ENCODE assay signal across 10 cellular contexts in genomic region chr1:30748699-30749401, GRCh38. TPM values are rescaled to one million over a fixed set of nuclear protein-coding genes. Genes with fewer than 3 reads are reported as not detected.
DNase-seq lines count a peak whose midpoint lies in the region; ATAC-seq and TF ChIP-seq lines count a peak whose summit lies in the region.
"Had no signal": no experiment of that assay in that cellular context is flagged by ENCODE, and none has a peak within 500 bp of the region (broad histone marks: within the 10 kb centered on the region; RNA-seq: fewer than 3 reads in every experiment).

No MANE protein-coding gene starts in this region.

- H3K79me2 ChIP-seq in KMS-11 (ENCODE audit: insufficient read depth, low read depth) = peaks cover under 1% of the 10 kb centered on the region; the same call in 1 of the 2 replicates

- H3K9me3 Mint-ChIP-seq in CD4-positive, alpha-beta memory T cell = peaks cover 0 to 7% (median 0%) of the 10 kb centered on the region in 8 donors
- H3K9me3 Mint-ChIP-seq in activated naive CD8-positive, alpha-beta T cell treated with anti-CD3 and anti-CD28 coated beads for 36 hours = no peaks in the 10 kb centered on the region

- no peak overlapping the region for H3K9ac ChIP-seq in KMS-11

- peak overlapping the region; percentile 95 to 99 (median 98) for H3K27ac Mint-ChIP-seq in CD4-positive, alpha-beta memory T cell
- peak overlapping the region; percentile 98 for H3K27ac Mint-ChIP-seq in activated naive CD8-positive, alpha-beta T cell treated with anti-CD3 and anti-CD28 coated beads for 36 hours

- H3K4me3 ChIP-seq in CD4-positive, alpha-beta memory T cell (ENCODE audit: low read length in 2 of 2) = peak overlapping the region; percentile 36 to 39
- H3K4me3 ChIP-seq in KMS-11 (IDR thresholded peaks at IDR 0.05; ENCODE audit: insufficient read depth, low read depth, low read length) (no peak overlapping the region), muscle layer of duodenum (ENCODE audit: low read depth in 1 of 2, low read length in 2 of 2) (no peak overlapping the region), coronary artery (no peak overlapping the region)

- DNase-seq in CD4-positive, alpha-beta memory T cell = peak in 2 of 5 donors; percentile 54 to 70
- peak; percentile 59 for DNase-seq in activated naive CD8-positive, alpha-beta T cell treated with anti-CD3 and anti-CD28 coated beads for 36 hours
- DNase-seq in coronary artery (ENCODE audit: low spot score) = no peak
- no peak for DNase-seq in NCI-H1092 (lab: John Stamatoyannopoulos, UW)
- DNase-seq in islet precursor cell = no peak
- DNase-seq: activated CD4-positive, CD25-positive, alpha-beta regulatory T cell treated with anti-CD3 and anti-CD28 coated beads, Interleukin-2, amount 50 U/mL, for 72 hours had no signal

- TF ChIP-seq CTCF in KMS-11 (conservative IDR thresholded peaks at IDR 0.05; ENCODE audit: low read depth, low read length) = no peak
- TF ChIP-seq CTCF in coronary artery (IDR thresholded peaks at IDR 0.05) = no peak

- H3K4me1 Mint-ChIP-seq in CD4-positive, alpha-beta memory T cell = peaks cover 72 to 100% (median 93%) of the 10 kb centered on the region in 4 donors
- H3K4me1 Mint-ChIP-seq in activated naive CD8-positive, alpha-beta T cell treated with anti-CD3 and anti-CD28 coated beads for 36 hours = peaks cover 98% of the 10 kb centered on the region

- H3K27ac ChIP-seq in CD4-positive, alpha-beta memory T cell (ENCODE audit: low read depth, low read length) = peak overlapping the region; percentile 92
- H3K27ac ChIP-seq in KMS-11 = peak overlapping the region; percentile 26; the same call in 1 of the 2 replicates
- H3K27ac ChIP-seq in muscle layer of duodenum (ENCODE audit: low read length) = peak overlapping the region; percentile 23
- H3K27ac ChIP-seq in coronary artery = peak overlapping the region in 1 of 2 donors; percentile 49

- H3K4me1 ChIP-seq in CD4-positive, alpha-beta memory T cell (ENCODE audit: insufficient read depth, low read length) = peaks cover 100% of the 10 kb centered on the region
- H3K4me1 ChIP-seq in KMS-11 (ENCODE audit: low read depth, poor library complexity, severe bottlenecking) = peaks cover 70% of the 10 kb centered on the region
- peaks cover 5 to 18% of the 10 kb centered on the region in 2 donors for H3K4me1 ChIP-seq in muscle layer of duodenum (ENCODE audit: control insufficient read depth in 1 of 2, insufficient read depth in 2 of 2, low read length in 2 of 2)

- H3K4me3 Mint-ChIP-seq in CD4-positive, alpha-beta memory T cell = peak overlapping the region; percentile 85 to 98 (median 88)
- H3K4me3 Mint-ChIP-seq in activated naive CD8-positive, alpha-beta T cell treated with anti-CD3 and anti-CD28 coated beads for 36 hours = peak overlapping the region; percentile 81

- intact Hi-C loops in CD4-positive, alpha-beta memory T cell (cut with micrococcal nuclease) = no loop called here

- peaks cover 11% of the 10 kb centered on the region for H3K36me3 ChIP-seq in CD4-positive, alpha-beta memory T cell (ENCODE audit: insufficient read depth, low read length)
- H3K36me3 ChIP-seq in KMS-11 (ENCODE audit: insufficient read depth) (no peaks in the 10 kb centered on the region), muscle layer of duodenum (ENCODE audit: control insufficient read depth in 1 of 2, insufficient read depth in 2 of 2, low read length in 2 of 2) (no peaks in the 10 kb centered on the region)

- POLR2A ChIA-PET in CD4-positive, alpha-beta memory T cell (lab: Charles Lee; ENCODE audit: partially characterized antibody) = interaction anchor here (1.1 to 37.5 kb wide), 3 partner anchors 7 to 31 kb away, joined by 4 to 1160 read pairs (median 1160); partner anchors contain the start of genes LAPTM5 and MATN1

- H4K20me1 ChIP-seq in KMS-11 (ENCODE audit: insufficient read depth) = no peaks in the 10 kb centered on the region

- peaks cover 25 to 61% of the 10 kb centered on the region in 2 donors for H3K36me3 Mint-ChIP-seq in CD4-positive, alpha-beta memory T cell
- H3K36me3 Mint-ChIP-seq in activated naive CD8-positive, alpha-beta T cell treated with anti-CD3 and anti-CD28 coated beads for 36 hours = peaks cover 53% of the 10 kb centered on the region

- CTCF ChIA-PET in CD4-positive, alpha-beta memory T cell (lab: Charles Lee; ENCODE audit: partially characterized antibody) = interaction anchor here (1.1 to 18.5 kb wide), 7 partner anchors 8 to 33 kb away, joined by 3 to 270 read pairs (median 9); partner anchors contain the start of gene LAPTM5

- no peaks in the 10 kb centered on the region for H3K9me3 ChIP-seq in CD4-positive, alpha-beta memory T cell (ENCODE audit: control insufficient read depth in 1 of 2, low read length in 2 of 2)
- H3K9me3 ChIP-seq in muscle layer of duodenum (ENCODE audit: control insufficient read depth in 1 of 2, low read length in 2 of 2) = no peaks in the 10 kb centered on the region

- no peaks in the 10 kb centered on the region for H3K27me3 Mint-ChIP-seq in CD4-positive, alpha-beta memory T cell
- no peaks in the 10 kb centered on the region for H3K27me3 Mint-ChIP-seq in activated naive CD8-positive, alpha-beta T cell treated with anti-CD3 and anti-CD28 coated beads for 36 hours

- no peak overlapping the region for H2AFZ ChIP-seq in KMS-11 (ENCODE audit: low read depth)

- peak overlapping the region; percentile 21; the same call in 1 of the 2 replicates for H3K4me2 ChIP-seq in KMS-11

- H3K27me3 ChIP-seq in CD4-positive, alpha-beta memory T cell (ENCODE audit: insufficient read depth, low read length) = no peaks in the 10 kb centered on the region
- H3K27me3 ChIP-seq in KMS-11 (ENCODE audit: insufficient read depth, low read depth) (no peaks in the 10 kb centered on the region; the same call in 1 of the 2 replicates), muscle layer of duodenum (ENCODE audit: low read depth, low read length) (no peaks in the 10 kb centered on the region)

- no peak for ATAC-seq in HG03457 (IDR thresholded peaks at IDR 0.05; ENCODE audit: unreplicated experiment)

RNA-seq across cellular contexts. Expression of gene LAPTM5, which starts 8.7 kb away (rescaled TPM):
- 100 to 1,000 TPM; 587 to 608 TPM for total RNA-seq in CD4-positive, alpha-beta memory T cell
- 100 to 1,000 TPM; 563 to 851 TPM for polyA plus RNA-seq in CD4-positive, alpha-beta memory T cell
- 100 to 1,000 TPM; 232 to 233 TPM for total RNA-seq in activated naive CD8-positive, alpha-beta T cell treated with anti-CD3 and anti-CD28 coated beads for 36 hours

RNA-seq across cellular contexts. Expression of gene MATN1, which starts 25.5 kb away (rescaled TPM):
- total RNA-seq in CD4-positive, alpha-beta memory T cell = under 1 TPM in 1 of 2 experiments, not detected in 1; 0.12 TPM
- 1 to 10 TPM in 1 of 2 donors, under 1 TPM in 1; 0.53 to 1.2 TPM for polyA plus RNA-seq in CD4-positive, alpha-beta memory T cell
- 1 to 10 TPM; 1.1 to 1.5 TPM for total RNA-seq in activated naive CD8-positive, alpha-beta T cell treated with anti-CD3 and anti-CD28 coated beads for 36 hours
- total RNA-seq: HT1080 had no signal

Comparison
In these comparisons a context has a peak if more than half of its experiments do, and no peak if none do; other contexts are left out.
1. H3K4me3 ChIP-seq: peak in CD4-positive, alpha-beta memory T cell (2 of 2); none in KMS-11 (single experiment), muscle layer of duodenum (0 of 2) and coronary artery (single experiment).